8 cellular contexts compared by ENCODE assay signal in genomic region chr12:6461401-6462233, GRCh38. TPM values are rescaled to one million over a fixed set of nuclear protein-coding genes. Genes with fewer than 3 reads are reported as not detected.
DNase-seq lines count a peak whose midpoint lies in the region; ATAC-seq, FAIRE-seq and TF ChIP-seq lines count a peak whose summit lies in the region.

No MANE protein-coding gene starts in this region.

- peaks cover 3% of the 10 kb centered on the region for H3K4me1 ChIP-seq in mucosa of descending colon (ENCODE audit: low read depth)
- H3K4me1 ChIP-seq in suprapubic skin, result peaks cover 26% of the 10 kb centered on the region

- no peaks in the 10 kb centered on the region for H3K9me3 ChIP-seq in mucosa of descending colon
- no peaks in the 10 kb centered on the region for H3K9me3 ChIP-seq in suprapubic skin

- H3K27ac ChIP-seq in suprapubic skin, result peak overlapping the region; percentile 19

- 65% methylated on average over 14 of the region's 15 CpGs for WGBS in suprapubic skin

- intact Hi-C loops in mucosa of descending colon (cut with DNase I, micrococcal nuclease), result loop anchor here in 1 of 2 donors (5.0 kb wide), 1 partner anchor 34 kb away; no protein-coding TSS in a partner anchor

- peaks cover 74% of the 10 kb centered on the region for H3K4me1 Mint-ChIP-seq in activated naive CD8-positive, alpha-beta T cell treated with anti-CD3 and anti-CD28 coated beads, Interleukin-2, amount 10 ng/mL, durations not matched to agents 7 days and 5 days

- TF ChIP-seq POLR2A in suprapubic skin (IDR thresholded peaks at IDR 0.05), result no peak

- H3K36me3 Mint-ChIP-seq in activated naive CD8-positive, alpha-beta T cell treated with anti-CD3 and anti-CD28 coated beads, Interleukin-2, amount 10 ng/mL, durations not matched to agents 7 days and 5 days, result peaks cover 68% of the 10 kb centered on the region

- H3K36me3 ChIP-seq in mucosa of descending colon (ENCODE audit: low read depth) (peaks cover 10% of the 10 kb centered on the region), suprapubic skin (peaks cover 89% of the 10 kb centered on the region)

- no peak for TF ChIP-seq EP300 in suprapubic skin (IDR thresholded peaks at IDR 0.05)

- peak; percentile 100 for FAIRE-seq in GM18507 (lab: Jason Lieb, UNC)

- H3K27me3 Mint-ChIP-seq in activated naive CD8-positive, alpha-beta T cell treated with anti-CD3 and anti-CD28 coated beads, Interleukin-2, amount 10 ng/mL, durations not matched to agents 7 days and 5 days, result no peaks in the 10 kb centered on the region

- no peak overlapping the region for H3K4me3 ChIP-seq in mucosa of descending colon
- no peak overlapping the region for H3K4me3 ChIP-seq in suprapubic skin

- no peaks in the 10 kb centered on the region for H3K9me3 Mint-ChIP-seq in activated naive CD8-positive, alpha-beta T cell treated with anti-CD3 and anti-CD28 coated beads, Interleukin-2, amount 10 ng/mL, durations not matched to agents 7 days and 5 days

- H3K27me3 ChIP-seq in suprapubic skin, result no peaks in the 10 kb centered on the region

- H3K27ac Mint-ChIP-seq in activated naive CD8-positive, alpha-beta T cell treated with anti-CD3 and anti-CD28 coated beads, Interleukin-2, amount 10 ng/mL, durations not matched to agents 7 days and 5 days, result peak overlapping the region; percentile 99

- peak; percentile 77 for DNase-seq in GM18507 (ENCODE audit: extremely low spot score, insufficient read length, low read depth)
- DNase-seq in T follicular helper cell (ENCODE audit: low read depth), result peak; percentile 74
- peak; percentile 78 for DNase-seq in activated naive CD8-positive, alpha-beta T cell treated with anti-CD3 and anti-CD28 coated beads, Interleukin-2, amount 10 ng/mL, durations not matched to agents 7 days and 5 days
- DNase-seq in mucosa of descending colon, result peak; percentile 67 to 91 (median 71)
- no peak for DNase-seq in suprapubic skin (ENCODE audit: low spot score in 2 of 2)
- no peak for DNase-seq in cerebellar cortex (ENCODE audit: low spot score)
- DNase-seq in DMS53 treated with DMSO at 0.1 percent for 48 hours (lab: John Stamatoyannopoulos, UW; ENCODE audit: unreplicated experiment), result no peak

- POLR2A ChIA-PET in activated naive CD8-positive, alpha-beta T cell treated with anti-CD3 and anti-CD28 coated beads, Interleukin-2, amount 10 ng/mL, durations not matched to agents 7 days and 5 days (lab: Charles Lee), result interaction anchor here (0.6 to 11.1 kb wide), 22 partner anchors 9 to 390 kb away, joined by 3 to 177 read pairs (median 7); partner anchors contain the start of genes CD27, GAPDH, MRPL51 and TAPBPL

- ATAC-seq in HG03039 (IDR thresholded peaks at IDR 0.05; ENCODE audit: unreplicated experiment), result peak; percentile 75
- peak; percentile 84 for ATAC-seq in activated naive CD8-positive, alpha-beta T cell treated with anti-CD3 and anti-CD28 coated beads, Interleukin-2, amount 10 ng/mL, durations not matched to agents 7 days and 5 days (ENCODE audit: low read depth)
- ATAC-seq in mucosa of descending colon, result peak; percentile 82

- no peak for TF ChIP-seq CTCF in mucosa of descending colon (IDR thresholded peaks at IDR 0.05)
- no peak for TF ChIP-seq CTCF in suprapubic skin (IDR thresholded peaks at IDR 0.05)

- H3K4me3 Mint-ChIP-seq in activated naive CD8-positive, alpha-beta T cell treated with anti-CD3 and anti-CD28 coated beads, Interleukin-2, amount 10 ng/mL, durations not matched to agents 7 days and 5 days, result peak overlapping the region; percentile 81

RNA-seq across cellular contexts. Expression of gene VAMP1, which starts 8.9 kb away (rescaled TPM):
- 10 to 100 TPM; 65.5 to 72.1 TPM for total RNA-seq in activated naive CD8-positive, alpha-beta T cell treated with anti-CD3 and anti-CD28 coated beads, Interleukin-2, amount 10 ng/mL, durations not matched to agents 7 days and 5 days
- 10 to 100 TPM in 1 of 3 donors, 1 to 10 TPM in 2; 3.8 to 18.7 (median 8.6) TPM for total RNA-seq in mucosa of descending colon
- 1 to 10 TPM; 2.1 to 5.4 (median 3.7) TPM for total RNA-seq in suprapubic skin

RNA-seq across cellular contexts. Expression of gene TAPBPL, which starts 9.8 kb away (rescaled TPM):
- 10 to 100 TPM; 49.4 to 50.1 TPM for total RNA-seq in activated naive CD8-positive, alpha-beta T cell treated with anti-CD3 and anti-CD28 coated beads, Interleukin-2, amount 10 ng/mL, durations not matched to agents 7 days and 5 days
- total RNA-seq in mucosa of descending colon (100 to 1,000 TPM in 1 of 3 donors, 10 to 100 TPM in 2; 40.9 to 107 (median 72.0) TPM), suprapubic skin (10 to 100 TPM; 10.9 to 25.2 (median 17.7) TPM)

RNA-seq across cellular contexts. Expression of gene CD27, which starts 16.9 kb away (rescaled TPM):
- 100 to 1,000 TPM; 152 to 158 TPM for total RNA-seq in activated naive CD8-positive, alpha-beta T cell treated with anti-CD3 and anti-CD28 coated beads, Interleukin-2, amount 10 ng/mL, durations not matched to agents 7 days and 5 days
- 1 to 10 TPM; 1.8 to 5.3 (median 3.9) TPM for total RNA-seq in mucosa of descending colon
- total RNA-seq in suprapubic skin, result 1 to 10 TPM in 1 of 4 donors, not detected in 3; 1.9 TPM

RNA-seq across cellular contexts. Expression of gene MRPL51, which starts 31.4 kb away (rescaled TPM):
- 100 to 1,000 TPM; 169 to 170 TPM for total RNA-seq in activated naive CD8-positive, alpha-beta T cell treated with anti-CD3 and anti-CD28 coated beads, Interleukin-2, amount 10 ng/mL, durations not matched to agents 7 days and 5 days
- total RNA-seq in mucosa of descending colon, result 100 to 1,000 TPM; 119 to 143 (median 136) TPM
- 10 to 100 TPM; 28.0 to 42.2 (median 37.9) TPM for total RNA-seq in suprapubic skin

RNA-seq across cellular contexts. Expression of gene NCAPD2, which starts 32.3 kb away (rescaled TPM):
- 100 to 1,000 TPM; 147 to 157 TPM for total RNA-seq in activated naive CD8-positive, alpha-beta T cell treated with anti-CD3 and anti-CD28 coated beads, Interleukin-2, amount 10 ng/mL, durations not matched to agents 7 days and 5 days
- total RNA-seq in mucosa of descending colon (10 to 100 TPM; 25.5 to 47.0 (median 26.0) TPM), suprapubic skin (10 to 100 TPM; 22.6 to 43.2 (median 31.0) TPM)

Comparison
In these comparisons a context has a peak if more than half of its experiments do, and no peak if none do; other contexts are left out.
1. DNase-seq: peak in GM18507 (single experiment), T follicular helper cell (single experiment), activated naive CD8-positive, alpha-beta T cell treated with anti-CD3 and anti-CD28 coated beads, Interleukin-2, amount 10 ng/mL, durations not matched to agents 7 days and 5 days (single experiment) and mucosa of descending colon (3 of 3); none in suprapubic skin (0 of 2), cerebellar cortex (single experiment) and DMS53 treated with DMSO at 0.1 percent for 48 hours (single experiment).
2. RNA of gene CD27, which starts 16.9 kb away (total RNA-seq): 152 to 158 TPM in activated naive CD8-positive, alpha-beta T cell treated with anti-CD3 and anti-CD28 coated beads, Interleukin-2, amount 10 ng/mL, durations not matched to agents 7 days and 5 days; 1.8 to 5.3 TPM in mucosa of descending colon and 1.9 TPM in suprapubic skin; every median in the first group is over 10 times any median in the second.
3. Peak in every context shown above with its lines, with median percentiles within 50 percentile points of each other: ATAC-seq.